Comparison of ENCODE assay signal across 32 cellular contexts in genomic region chr6:99022039-99022609, GRCh38.
"Had no signal": no experiment of that assay in that cellular context is flagged by ENCODE, and none has a peak within 500 bp of the region (broad histone marks: within the 10 kb centered on the region; RNA-seq: fewer than 3 reads in every experiment).

No MANE protein-coding gene starts in this region.

- H3K4me1 ChIP-seq: Peyer's patch had no signal

- H3K27ac ChIP-seq: brain microvascular endothelial cell, Peyer's patch, WERI-Rb-1 had no signal

- H3K27me3 ChIP-seq: brain microvascular endothelial cell, Peyer's patch had no signal

- DNase-seq: activated CD4-positive, alpha-beta memory T cell treated with anti-CD3 and anti-CD28 coated beads, Interleukin-2, amount 10 ng/mL, durations not matched to agents 7 days and 5 days; activated CD4-positive, alpha-beta T cell treated with anti-CD3 and anti-CD28 coated beads for 1 hour; activated CD4-positive, alpha-beta T cell treated with anti-CD3 and anti-CD28 coated beads for 48 hours; activated CD4-positive, CD25-positive, alpha-beta regulatory T cell; activated CD8-positive, alpha-beta memory T cell treated with anti-CD3 and anti-CD28 coated beads for 24 hours; activated CD8-positive, alpha-beta memory T cell treated with anti-CD3 and anti-CD28 coated beads, Interleukin-2, amount 10 ng/mL, durations not matched to agents 7 days and 5 days; activated CD8-positive, alpha-beta memory T cell treated with anti-CD3 and anti-CD28 coated beads, Interleukin-2, amount 50 U/mL, for 48 hours; activated effector memory CD4-positive, alpha-beta T cell treated with Interleukin-2 at 50 U/mL for 16 hours; activated naive CD4-positive, alpha-beta T cell treated with anti-CD3 and anti-CD28 coated beads, Interleukin-2, amount 10 ng/mL, durations not matched to agents 7 days and 5 days; activated naive CD8-positive, alpha-beta T cell treated with anti-CD3 and anti-CD28 coated beads, Interleukin-2, amount 50 U/mL, for 24 hours; activated T-cell treated with anti-CD3 and anti-CD28 coated beads, Interleukin-2, amount 50 U/mL, for 48 hours; anterior cingulate cortex; brain microvascular endothelial cell; IMR-90; NCI-H1105; NCI-H1417 treated with DMSO at 0.1 percent for 48 hours; NCI-H187 treated with DMSO at 0.1 percent for 48 hours; NCI-H2081; NCI-H2171 treated with DMSO at 0.1 percent for 48 hours; NCI-H2227 treated with DMSO at 0.1 percent for 48 hours; NCI-H446; NCI-H510A treated with DMSO at 0.1 percent for 48 hours; NCI-H526 treated with DMSO at 0.1 percent for 48 hours; NCI-H774; NK-92 treated with Interleukin-12 subunit alpha and Interleukin-12 subunit beta, amount 100 ng/mL, for 24 hours; PC-3; Peyer's patch; RPMI8226; SW 1271; T1000; WERI-Rb-1 had no signal

- ATAC-seq: activated CD8-positive, alpha-beta memory T cell treated with anti-CD3 and anti-CD28 coated beads, Interleukin-2, amount 10 ng/mL, durations not matched to agents 7 days and 5 days; activated naive CD8-positive, alpha-beta T cell treated with anti-CD3 and anti-CD28 coated beads, Interleukin-2, amount 50 U/mL, for 24 hours; K562; PC-3 had no signal

- H3K36me3 ChIP-seq: brain microvascular endothelial cell, Peyer's patch, WERI-Rb-1 had no signal

- FAIRE-seq: K562 had no signal

- H3K9me3 ChIP-seq: Peyer's patch had no signal

- H3K4me3 ChIP-seq: K562, Peyer's patch had no signal
